In genomic region chr9:97398999-97399758, GRCh38 we compare ENCODE assay signal across 8 cellular contexts. TPM values are rescaled to one million over a fixed set of nuclear protein-coding genes. Genes with fewer than 3 reads are reported as not detected.
DNase-seq lines count a peak whose midpoint lies in the region; ATAC-seq, FAIRE-seq and TF ChIP-seq lines count a peak whose summit lies in the region.

No MANE protein-coding gene starts in this region.

- H3K4me1 ChIP-seq in CD8-positive, alpha-beta T cell (ENCODE audit: insufficient read depth, low read length) = no peaks in the 10 kb centered on the region

- peaks cover 6% of the 10 kb centered on the region for H3K9me3 Mint-ChIP-seq in CD8-positive, alpha-beta T cell
- H3K9me3 Mint-ChIP-seq in naive thymus-derived CD8-positive, alpha-beta T cell = peaks cover 4 to 14% (median 8%) of the 10 kb centered on the region in 9 donors

- no peaks in the 10 kb centered on the region for H3K9me3 ChIP-seq in CD8-positive, alpha-beta T cell (ENCODE audit: low read length)

- no peak for TF ChIP-seq POLR2A in H54 (IDR thresholded peaks at IDR 0.05; ENCODE audit: low read depth, low read length)

- no peaks in the 10 kb centered on the region for H3K36me3 ChIP-seq in CD8-positive, alpha-beta T cell (ENCODE audit: insufficient read depth, low read length)

- no peak overlapping the region for H3K27ac Mint-ChIP-seq in CD8-positive, alpha-beta T cell
- no peak overlapping the region for H3K27ac Mint-ChIP-seq in naive thymus-derived CD8-positive, alpha-beta T cell

- peak; percentile 89 for ATAC-seq in CD8-positive, alpha-beta T cell
- peak; percentile 71 to 80 for ATAC-seq in naive thymus-derived CD8-positive, alpha-beta T cell
- no peak for ATAC-seq in GM21717 (IDR thresholded peaks at IDR 0.05; ENCODE audit: unreplicated experiment)

- intact Hi-C loops in CD8-positive, alpha-beta T cell (cut with DNase I, micrococcal nuclease) = loop anchor here (1.0 kb wide), 3 partner anchors 12 to 542 kb away; no protein-coding TSS in a partner anchor

- peak; percentile 37 to 76 (median 55) for DNase-seq in CD8-positive, alpha-beta T cell
- DNase-seq in H54 (ENCODE audit: insufficient read length, low spot score) = peak; percentile 99
- peak; percentile 14 to 59 for DNase-seq in NCI-H524 (lab: John Stamatoyannopoulos, UW)
- peak; percentile 21 to 30 for DNase-seq in activated CD8-positive, alpha-beta memory T cell treated with anti-CD3 and anti-CD28 coated beads for 4 hours (ENCODE audit: low read depth in 2 of 2)
- peak; percentile 83 for DNase-seq in epithelial cell of prostate (ENCODE audit: low read depth, low spot score)
- DNase-seq in naive thymus-derived CD8-positive, alpha-beta T cell = peak; percentile 30 to 74 (median 60)
- DNase-seq in stimulated activated naive CD4-positive, alpha-beta T cell (lab: John Stamatoyannopoulos, UW) = peak in 5 of 6 experiments; percentile 13 to 66 (median 48)

- H3K4me3 ChIP-seq in CD8-positive, alpha-beta T cell (ENCODE audit: low read depth, low read length) = no peak overlapping the region

- H3K4me1 Mint-ChIP-seq in CD8-positive, alpha-beta T cell (ENCODE audit: low read depth) = no peaks in the 10 kb centered on the region
- peaks cover 0 to 3% (median 0%) of the 10 kb centered on the region in 4 donors for H3K4me1 Mint-ChIP-seq in naive thymus-derived CD8-positive, alpha-beta T cell

- peaks cover 2% of the 10 kb centered on the region for H3K27me3 Mint-ChIP-seq in CD8-positive, alpha-beta T cell (ENCODE audit: low read depth)
- peaks cover 0 to 8% (median 3%) of the 10 kb centered on the region in 5 donors for H3K27me3 Mint-ChIP-seq in naive thymus-derived CD8-positive, alpha-beta T cell

- FAIRE-seq in H54 (lab: Jason Lieb, UNC) = peak; percentile 99

- TF ChIP-seq CTCF in CD8-positive, alpha-beta T cell (IDR thresholded peaks at IDR 0.05) = peak; percentile 98

- CTCF ChIA-PET in CD8-positive, alpha-beta T cell (lab: Charles Lee) = interaction anchor here (0.9 to 6.3 kb wide), 6 partner anchors 9 to 542 kb away, joined by 3 to 87 read pairs (median 5); partner anchors contain the start of gene ZNF782

- POLR2A ChIA-PET in CD8-positive, alpha-beta T cell (lab: Charles Lee) = no interaction called here
- POLR2A ChIA-PET in naive thymus-derived CD8-positive, alpha-beta T cell (lab: Charles Lee) = no interaction called here

- no peaks in the 10 kb centered on the region for H3K27me3 ChIP-seq in CD8-positive, alpha-beta T cell (ENCODE audit: insufficient read depth, low read length)

- no peak overlapping the region for H3K4me3 Mint-ChIP-seq in CD8-positive, alpha-beta T cell
- H3K4me3 Mint-ChIP-seq in naive thymus-derived CD8-positive, alpha-beta T cell = no peak overlapping the region

- H3K36me3 Mint-ChIP-seq in CD8-positive, alpha-beta T cell = no peaks in the 10 kb centered on the region
- H3K36me3 Mint-ChIP-seq in naive thymus-derived CD8-positive, alpha-beta T cell = peaks cover 0 to 9% (median 8%) of the 10 kb centered on the region in 3 donors

- no peak overlapping the region for H3K27ac ChIP-seq in CD8-positive, alpha-beta T cell (ENCODE audit: low read depth, low read length)
- H3K27ac ChIP-seq in epithelial cell of prostate = no peak overlapping the region

RNA-seq across cellular contexts. Expression of gene TDRD7, which starts 12.7 kb away (rescaled TPM):
- total RNA-seq in CD8-positive, alpha-beta T cell = 1 to 10 TPM; 3.5 to 4.5 TPM
- total RNA-seq in naive thymus-derived CD8-positive, alpha-beta T cell = 10 to 100 TPM; 10.2 to 10.6 TPM
- 1 to 10 TPM; 2.5 to 5.0 (median 3.0) TPM for polyA plus RNA-seq in naive thymus-derived CD8-positive, alpha-beta T cell

Comparison
In these comparisons a context has a peak if more than half of its experiments do, and no peak if none do; other contexts are left out.
1. DNase-seq: peak in every context shown above with its lines; median percentile 99 in H54; 83 in epithelial cell of prostate; 60 in naive thymus-derived CD8-positive, alpha-beta T cell; 55 in CD8-positive, alpha-beta T cell; 48 in stimulated activated naive CD4-positive, alpha-beta T cell; 36 in NCI-H524; 26 in activated CD8-positive, alpha-beta memory T cell treated with anti-CD3 and anti-CD28 coated beads for 4 hours.